14 cellular contexts compared by ENCODE assay signal in the genomic region with DNA sequence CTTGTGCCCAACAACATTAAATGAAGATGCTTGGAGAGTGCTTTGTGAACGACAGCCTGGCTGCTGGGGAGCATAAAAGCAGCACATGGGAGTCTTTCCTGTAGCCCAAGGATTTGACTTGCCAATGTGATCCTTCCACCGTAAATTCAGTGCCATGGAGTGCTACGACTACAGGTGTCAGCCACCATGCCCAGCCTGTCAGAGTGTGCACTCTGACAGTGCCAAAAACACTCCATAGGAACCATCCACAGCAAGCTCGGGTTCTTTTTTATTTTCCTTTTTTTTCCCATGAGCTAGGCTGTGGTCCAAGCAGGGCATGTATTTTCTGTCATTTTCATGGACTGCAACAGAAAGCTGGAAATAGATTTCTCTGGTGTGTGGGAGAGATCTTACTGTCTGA.
"Had no signal": no experiment of that assay in that cellular context is flagged by ENCODE, and none has a peak within 500 bp of the region (broad histone marks: within the 10 kb centered on the region; RNA-seq: fewer than 3 reads in every experiment).

No MANE protein-coding gene starts in this region.

- DNase-seq: dermis blood vessel endothelial cell; effector CD4-positive, alpha-beta T cell; effector memory CD4-positive, alpha-beta T cell; foreskin keratinocyte; heart left ventricle; left cardiac atrium; left lung; left ventricle myocardium superior; lower lobe of right lung; mesenchymal stem cell; mucosa of descending colon; naive B cell had no signal

- H3K27ac Mint-ChIP-seq: mesothelial cell of epicardium, naive B cell had no signal

- H3K36me3 Mint-ChIP-seq: naive B cell had no signal

- H3K4me1 Mint-ChIP-seq: naive B cell had no signal

- H3K4me3 Mint-ChIP-seq: mesothelial cell of epicardium, naive B cell had no signal

- ATAC-seq: foreskin keratinocyte, gastroesophageal sphincter, heart left ventricle, left cardiac atrium, left lung, left ventricle myocardium superior, lower lobe of right lung, mucosa of descending colon had no signal
